In genomic region chr18:23135679-23136325, GRCh38 we compare ENCODE assay signal across 8 cellular contexts. TPM values are rescaled to one million over a fixed set of nuclear protein-coding genes. Genes with fewer than 3 reads are reported as not detected.
DNase-seq lines count a peak whose midpoint lies in the region; ATAC-seq and TF ChIP-seq lines count a peak whose summit lies in the region.

No MANE protein-coding gene starts in this region.

- no peak overlapping the region for H3K9ac ChIP-seq in rectal smooth muscle tissue (ENCODE audit: low read length)
- H3K9ac ChIP-seq in Karpas-422 (ENCODE audit: low read length): no peak overlapping the region

- no peaks in the 10 kb centered on the region for H3K9me3 Mint-ChIP-seq in activated T-helper 2 cell treated with anti-CD3 and anti-CD28 coated beads, Interferon-gamma antibody, Interleukin-2, Interleukin-4, amounts not matched to agents 10 μg/mL and 5 μg/mL and 100 μg/mL, durations not matched to agents 14 hours and 24 hours and 36 hours

- H3K27me3 ChIP-seq in right cardiac atrium (ENCODE audit: control insufficient read depth, insufficient read depth): no peaks in the 10 kb centered on the region
- peaks cover 2% of the 10 kb centered on the region for H3K27me3 ChIP-seq in rectal smooth muscle tissue (ENCODE audit: control insufficient read depth, insufficient read depth, low read length)
- H3K27me3 ChIP-seq in Karpas-422 (ENCODE audit: low read length): no peaks in the 10 kb centered on the region

- intact Hi-C loops in activated T-helper 2 cell treated with anti-CD3 and anti-CD28 coated beads, Interferon-gamma antibody, Interleukin-2, Interleukin-4, amounts not matched to agents 10 μg/mL and 5 μg/mL and 100 μg/mL, durations not matched to agents 14 hours and 24 hours and 36 hours (cut with micrococcal nuclease): loop anchor here (1.0 to 10.0 kb wide), 5 partner anchors 61 to 241 kb away; partner anchors contain the start of gene RBBP8
- intact Hi-C loops in right cardiac atrium (cut with DNase I): loop anchor here in 3 of 4 donors (2.0 to 10.0 kb wide), 4 partner anchors 89 to 226 kb away; no protein-coding TSS in a partner anchor

- WGBS in right cardiac atrium: 1% methylated on average over 112 of the region's 112 CpGs

- peak; percentile 41 for ATAC-seq in GM19324 (IDR thresholded peaks at IDR 0.05; ENCODE audit: low FRiP score, unreplicated experiment)
- peak; percentile 35 to 38 for ATAC-seq in right cardiac atrium

- H3K4me1 ChIP-seq in right cardiac atrium (ENCODE audit: control insufficient read depth, insufficient read depth, low read length) (no peaks in the 10 kb centered on the region), rectal smooth muscle tissue (ENCODE audit: control insufficient read depth, insufficient read depth, low read length) (no peaks in the 10 kb centered on the region), Karpas-422 (ENCODE audit: low read length) (peaks cover 11% of the 10 kb centered on the region)

- no peaks in the 10 kb centered on the region for H3K79me2 ChIP-seq in Karpas-422 (ENCODE audit: low read length)

- no peaks in the 10 kb centered on the region for H4K20me1 ChIP-seq in Karpas-422 (ENCODE audit: insufficient read depth, low read depth, low read length)

- peak; percentile 26 for DNase-seq in LHCN-M2 (ENCODE audit: low read depth)
- peak; percentile 20 for DNase-seq in activated T-helper 2 cell treated with anti-CD3 and anti-CD28 coated beads, Interferon-gamma antibody, Interleukin-2, Interleukin-4, amounts not matched to agents 10 μg/mL and 5 μg/mL and 100 μg/mL, durations not matched to agents 14 hours and 24 hours and 36 hours (ENCODE audit: low spot score)
- DNase-seq in right cardiac atrium: peak; percentile 69 to 85 (median 83)
- DNase-seq in Karpas-422: no peak
- DNase-seq in cortex of kidney (lab: John Stamatoyannopoulos, UW): no peak

- peak overlapping the region; percentile 92 for H3K27ac ChIP-seq in C4-2B
- H3K27ac ChIP-seq in right cardiac atrium (ENCODE audit: low read length): peak overlapping the region; percentile 42
- no peak overlapping the region for H3K27ac ChIP-seq in rectal smooth muscle tissue (ENCODE audit: low read depth, low read length)
- no peak overlapping the region for H3K27ac ChIP-seq in Karpas-422 (ENCODE audit: low read length)

- H3K4me3 Mint-ChIP-seq in activated T-helper 2 cell treated with anti-CD3 and anti-CD28 coated beads, Interferon-gamma antibody, Interleukin-2, Interleukin-4, amounts not matched to agents 10 μg/mL and 5 μg/mL and 100 μg/mL, durations not matched to agents 14 hours and 24 hours and 36 hours (ENCODE audit: low read depth): no peak overlapping the region

- H2AFZ ChIP-seq in Karpas-422 (ENCODE audit: low read length): no peak overlapping the region

- H3K9me3 ChIP-seq in right cardiac atrium (ENCODE audit: control insufficient read depth, low read length) (no peaks in the 10 kb centered on the region), Karpas-422 (ENCODE audit: low read length) (no peaks in the 10 kb centered on the region)

- H3K4me1 Mint-ChIP-seq in activated T-helper 2 cell treated with anti-CD3 and anti-CD28 coated beads, Interferon-gamma antibody, Interleukin-2, Interleukin-4, amounts not matched to agents 10 μg/mL and 5 μg/mL and 100 μg/mL, durations not matched to agents 14 hours and 24 hours and 36 hours (ENCODE audit: low read depth): peaks cover 43% of the 10 kb centered on the region

- peaks cover 27% of the 10 kb centered on the region for H3K36me3 Mint-ChIP-seq in activated T-helper 2 cell treated with anti-CD3 and anti-CD28 coated beads, Interferon-gamma antibody, Interleukin-2, Interleukin-4, amounts not matched to agents 10 μg/mL and 5 μg/mL and 100 μg/mL, durations not matched to agents 14 hours and 24 hours and 36 hours (ENCODE audit: low read depth)

- H3K36me3 ChIP-seq in rectal smooth muscle tissue (ENCODE audit: control insufficient read depth, insufficient read depth, low read length) (no peaks in the 10 kb centered on the region), Karpas-422 (ENCODE audit: insufficient read depth, low read length) (no peaks in the 10 kb centered on the region)

- H3K4me3 ChIP-seq in right cardiac atrium (ENCODE audit: low read length) (peak overlapping the region; percentile 93), rectal smooth muscle tissue (ENCODE audit: low read length) (peak overlapping the region; percentile 71), Karpas-422 (ENCODE audit: low read length) (no peak overlapping the region)

- H3K27me3 Mint-ChIP-seq in activated T-helper 2 cell treated with anti-CD3 and anti-CD28 coated beads, Interferon-gamma antibody, Interleukin-2, Interleukin-4, amounts not matched to agents 10 μg/mL and 5 μg/mL and 100 μg/mL, durations not matched to agents 14 hours and 24 hours and 36 hours (ENCODE audit: low read depth): peaks cover 7% of the 10 kb centered on the region

- no peak overlapping the region for H3K27ac Mint-ChIP-seq in activated T-helper 2 cell treated with anti-CD3 and anti-CD28 coated beads, Interferon-gamma antibody, Interleukin-2, Interleukin-4, amounts not matched to agents 10 μg/mL and 5 μg/mL and 100 μg/mL, durations not matched to agents 14 hours and 24 hours and 36 hours

- no peaks in the 10 kb centered on the region for H3K9me2 ChIP-seq in Karpas-422 (replicated peaks; ENCODE audit: insufficient read depth, low read length)

- no peak overlapping the region for H3K4me2 ChIP-seq in Karpas-422 (ENCODE audit: low read depth, low read length, poor library complexity, severe bottlenecking)

- no peak for TF ChIP-seq CTCF in C4-2B (conservative IDR thresholded peaks at IDR 0.05)

RNA-seq across cellular contexts. Expression of gene CABLES1, which starts 0.5 kb away (rescaled TPM):
- 7.1 and 8.3 TPM in 2 replicates for total RNA-seq in LHCN-M2 (2014; rRNA removed)
- polyA plus RNA-seq in LHCN-M2 (2012): 6.6 TPM
- 27.4 and 33.5 TPM in 2 replicates for total RNA-seq in activated T-helper 2 cell treated with anti-CD3 and anti-CD28 coated beads, Interferon-gamma antibody, Interleukin-2, Interleukin-4, amounts not matched to agents 10 μg/mL and 5 μg/mL and 100 μg/mL, durations not matched to agents 14 hours and 24 hours and 36 hours
- total RNA-seq in right cardiac atrium: 1 to 10 TPM; 3.5 to 5.6 (median 4.5) TPM
- polyA plus RNA-seq in right cardiac atrium: 3.2 TPM
- total RNA-seq in Karpas-422 (2014; rRNA removed; shearing (Covaris generic); ENCODE audit: low replicate concordance): 0.22 TPM in 1 of 2 replicates, not detected in the other

Comparison
In these comparisons a context has a peak if more than half of its experiments do, and no peak if none do; other contexts are left out.
1. H3K27ac ChIP-seq: peak in C4-2B (single experiment) and right cardiac atrium (single experiment); none in rectal smooth muscle tissue (single experiment) and Karpas-422 (single experiment).
2. DNase-seq: peak in LHCN-M2 (single experiment), activated T-helper 2 cell treated with anti-CD3 and anti-CD28 coated beads, Interferon-gamma antibody, Interleukin-2, Interleukin-4, amounts not matched to agents 10 μg/mL and 5 μg/mL and 100 μg/mL, durations not matched to agents 14 hours and 24 hours and 36 hours (single experiment) and right cardiac atrium (3 of 3); none in Karpas-422 (single experiment) and cortex of kidney (single experiment).